In the genomic region with DNA sequence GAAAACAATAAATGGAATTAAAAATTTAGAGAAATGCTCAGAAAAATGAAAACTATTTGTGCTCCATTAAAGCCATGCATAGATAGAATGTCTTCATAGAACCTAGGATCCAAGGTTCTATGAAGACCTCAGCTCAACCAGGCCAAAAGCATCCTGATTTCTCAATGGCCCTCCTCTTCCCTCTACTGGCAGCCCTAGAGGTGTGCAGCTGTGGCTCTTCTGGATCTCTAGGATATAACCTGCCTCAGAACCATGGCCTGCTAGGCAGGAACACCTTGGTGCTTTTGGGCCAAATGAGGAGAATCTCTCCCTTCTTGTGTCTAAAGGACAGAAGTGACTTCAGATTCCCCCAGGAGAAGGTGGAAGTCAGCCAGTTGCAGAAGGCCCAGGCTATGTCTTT, we compare ENCODE assay signal across 1 cellular context.
TF ChIP-seq lines count a peak whose summit lies in the region.

No MANE protein-coding gene starts in this region.

TF ChIP-seq in IMR-90, 13 proteins besides CTCF, POLR2A, EP300 and RAD21 (continued from another document):
- no peak for TF ChIP-seq ELK1 (IDR thresholded peaks at IDR 0.05; ENCODE audit: borderline replicate concordance, low read depth, low read length)
